In the genomic region with DNA sequence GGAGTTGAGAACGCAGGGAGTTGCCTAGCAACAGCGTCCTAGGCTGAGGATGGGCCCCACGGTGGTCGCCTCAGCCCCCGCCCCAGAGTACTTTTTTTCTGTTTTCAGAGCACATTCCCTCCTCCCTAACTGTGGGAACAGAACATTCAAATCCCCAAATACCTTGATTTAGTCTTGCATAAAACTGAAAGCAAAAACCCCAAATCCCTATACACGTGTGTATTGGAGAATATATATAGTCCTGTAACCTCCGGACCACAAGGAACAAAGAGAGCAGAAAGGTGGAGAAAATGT, we compare ENCODE assay signal across 8 cellular contexts. TPM values are rescaled to one million over a fixed set of nuclear protein-coding genes. Genes with fewer than 3 reads are reported as not detected.
A peak's percentile ranks its signal among the peaks of the same experiment; 100 is the strongest.
DNase-seq lines count a peak whose midpoint lies in the region; ATAC-seq, FAIRE-seq and TF ChIP-seq lines count a peak whose summit lies in the region.

No MANE protein-coding gene starts in this region.

- BruUV-seq in Calu3 (replicated peaks; lab: Mats Ljungman, UMichigan) (TSS peak; percentile 73), OCI-LY7 (replicated peaks; lab: Mats Ljungman, UMichigan) (no TSS peak), endothelial cell of umbilical vein (replicated peaks; lab: Mats Ljungman, UMichigan) (TSS peak; percentile 67)

- peak overlapping the region; percentile 68 for H3K4me3 Mint-ChIP-seq in Calu3 (ENCODE audit: low read depth, unreplicated experiment)

- TF ChIP-seq CTCF in Calu3 (IDR thresholded peaks at IDR 0.05; ENCODE audit: unreplicated experiment), result no peak
- no peak for TF ChIP-seq CTCF in OCI-LY7 (conservative IDR thresholded peaks at IDR 0.05; ENCODE audit: low read length)
- no peak for TF ChIP-seq CTCF in endothelial cell of umbilical vein (IDR thresholded peaks at IDR 0.05; ENCODE audit: extremely low read depth in 1 of 2, insufficient read depth in 1 of 2, low read depth in 1 of 2, low read length in 2 of 2)
- TF ChIP-seq CTCF in ovary (IDR thresholded peaks at IDR 0.05), result no peak

- no peak for TF ChIP-seq EP300 in ovary (IDR thresholded peaks at IDR 0.05)

- no peaks in the 10 kb centered on the region for H3K9me1 ChIP-seq in endothelial cell of umbilical vein (replicated peaks; ENCODE audit: control insufficient read depth, extremely low read depth, insufficient read depth, low read length)

- peak overlapping the region; percentile 45 for H3K27ac Mint-ChIP-seq in Calu3 (ENCODE audit: unreplicated experiment)

- H3K4me1 ChIP-seq in OCI-LY7 (ENCODE audit: insufficient read depth, low read length, poor library complexity, severe bottlenecking) (peaks cover 35% of the 10 kb centered on the region), endothelial cell of umbilical vein (ENCODE audit: control insufficient read depth, extremely low read depth, insufficient read depth, low read length) (peaks cover 26% of the 10 kb centered on the region), ovary (ENCODE audit: insufficient read depth) (peaks cover 9% of the 10 kb centered on the region)

- DNase-seq in Calu3 (no peak), OCI-LY7 (ENCODE audit: low spot score) (no peak), endothelial cell of umbilical vein (ENCODE audit: low read depth, low spot score) (no peak), ovary (no peak), posterior cingulate gyrus (no peak), NCI-H1417 (lab: John Stamatoyannopoulos, UW) (no peak)

- no peaks in the 10 kb centered on the region for H3K9me2 ChIP-seq in OCI-LY7 (ENCODE audit: insufficient read depth, low read length)

- H3K27ac ChIP-seq in OCI-LY7 (ENCODE audit: low read depth, low read length, poor library complexity, severe bottlenecking) (no peak overlapping the region), endothelial cell of umbilical vein (ENCODE audit: insufficient read depth, low read depth, low read length) (peak overlapping the region; percentile 83), ovary (peak overlapping the region; percentile 89 to 99)

- POLR2A ChIA-PET in OCI-LY7 (lab: Charles Lee), result no interaction called here
- POLR2A ChIA-PET in endothelial cell of umbilical vein (lab: Charles Lee), result no interaction called here

- peaks cover 44% of the 10 kb centered on the region for H3K79me2 ChIP-seq in OCI-LY7 (ENCODE audit: insufficient read depth, low read depth, low read length)
- peaks cover 43% of the 10 kb centered on the region for H3K79me2 ChIP-seq in endothelial cell of umbilical vein (ENCODE audit: control insufficient read depth, insufficient read depth, low read length)

- H3K4me3 ChIP-seq in OCI-LY7 (ENCODE audit: low read depth, low read length, poor library complexity, severe bottlenecking), result peak overlapping the region; percentile 81
- H3K4me3 ChIP-seq in endothelial cell of umbilical vein (replicated peaks in 1 of 3; ENCODE audit: insufficient read depth in 1 of 3, low read depth in 1 of 3, low read length in 3 of 3), result peak overlapping the region; percentile 70 to 80 (median 77)
- peak overlapping the region; percentile 94 for H3K4me3 ChIP-seq in ovary

- dilution Hi-C loops in endothelial cell of umbilical vein (cut with MboI; ENCODE audit: extremely low pct_ligation_motif_present, low sequenced_read_pairs), result no loop called here

- peaks cover 32% of the 10 kb centered on the region for H3K4me1 Mint-ChIP-seq in Calu3 (ENCODE audit: low read depth, unreplicated experiment)

- H3K27me3 ChIP-seq in endothelial cell of umbilical vein (ENCODE audit: control insufficient read depth in 2 of 2, insufficient read depth in 2 of 2, low read length in 2 of 2), result peaks cover 0 to 2% of the 10 kb centered on the region in 2 experiments
- no peaks in the 10 kb centered on the region for H3K27me3 ChIP-seq in ovary

- H3K9me3 Mint-ChIP-seq in Calu3 (ENCODE audit: low read depth, unreplicated experiment), result no peaks in the 10 kb centered on the region

- ATAC-seq in HG02885 (IDR thresholded peaks at IDR 0.05; ENCODE audit: poor library complexity, unreplicated experiment), result no peak
- ATAC-seq in HG03135 (IDR thresholded peaks at IDR 0.05; ENCODE audit: unreplicated experiment), result no peak

- intact Hi-C loops in Calu3 (cut with micrococcal nuclease; ENCODE audit: unreplicated experiment), result no loop called here
- intact Hi-C loops in OCI-LY7 (cut with micrococcal nuclease; ENCODE audit: unreplicated experiment), result no loop called here
- intact Hi-C loops in endothelial cell of umbilical vein (cut with micrococcal nuclease), result loop anchor here (2.0 kb wide), 1 partner anchor 29 kb away; a partner anchor contains a TSS
- intact Hi-C loops in ovary (cut with DNase I), result loop anchor here in 2 of 4 donors (5.0 to 10.0 kb wide), 2 partner anchors 105 to 198 kb away; a partner anchor contains a TSS
- intact Hi-C loops in posterior cingulate gyrus (cut with DNase I), result no loop called here

- peak overlapping the region; percentile 65; the same call in 1 of the 2 replicates for H2AFZ ChIP-seq in OCI-LY7 (ENCODE audit: low read length)
- H2AFZ ChIP-seq in endothelial cell of umbilical vein (ENCODE audit: low read depth, low read length), result peak overlapping the region; percentile 83

- H3K4me2 ChIP-seq in OCI-LY7 (ENCODE audit: low read length) (peak overlapping the region; percentile 62), endothelial cell of umbilical vein (ENCODE audit: insufficient read depth, low read length) (peak overlapping the region; percentile 89)

- H3K36me3 ChIP-seq in OCI-LY7 (ENCODE audit: insufficient read depth, low read length) (peaks cover 8% of the 10 kb centered on the region; the same call in 1 of the 2 replicates), endothelial cell of umbilical vein (ENCODE audit: control insufficient read depth in 2 of 2, extremely low read depth in 1 of 2, insufficient read depth in 2 of 2, low read length in 2 of 2) (no peaks in the 10 kb centered on the region), ovary (no peaks in the 10 kb centered on the region)

- H3K27me3 Mint-ChIP-seq in Calu3 (ENCODE audit: unreplicated experiment), result no peaks in the 10 kb centered on the region

- H4K20me1 ChIP-seq in OCI-LY7 (ENCODE audit: insufficient read depth, low read length), result peaks cover 30% of the 10 kb centered on the region
- peaks cover 7% of the 10 kb centered on the region for H4K20me1 ChIP-seq in endothelial cell of umbilical vein (replicated peaks; ENCODE audit: control insufficient read depth, extremely low read depth, insufficient read depth, low read length)

- H3K36me3 Mint-ChIP-seq in Calu3 (ENCODE audit: insufficient read depth, unreplicated experiment), result peaks cover 26% of the 10 kb centered on the region

- 0% methylated on average over 7 of the region's 7 CpGs for WGBS in ovary, 3 donors

- no peak for FAIRE-seq in endothelial cell of umbilical vein (lab: Jason Lieb, UNC)

- no peaks in the 10 kb centered on the region for H3K9me3 ChIP-seq in OCI-LY7 (ENCODE audit: low read length)
- no peaks in the 10 kb centered on the region for H3K9me3 ChIP-seq in endothelial cell of umbilical vein (replicated peaks; ENCODE audit: control insufficient read depth, insufficient read depth, low read length)
- no peaks in the 10 kb centered on the region for H3K9me3 ChIP-seq in ovary

- peak overlapping the region; percentile 92 for H3K9ac ChIP-seq in endothelial cell of umbilical vein (replicated peaks; ENCODE audit: extremely low read depth, insufficient read depth, low read length)

- TF ChIP-seq POLR2A in endothelial cell of umbilical vein (IDR thresholded peaks at IDR 0.05; ENCODE audit: low read depth, low read length) (no peak), ovary (IDR thresholded peaks at IDR 0.05) (no peak)

- CTCF ChIA-PET in Calu3 (lab: Charles Lee) (no interaction called here), OCI-LY7 (lab: Charles Lee; ENCODE audit: unreplicated experiment) (no interaction called here), endothelial cell of umbilical vein (lab: Charles Lee) (no interaction called here)

TF ChIP-seq in endothelial cell of umbilical vein, 7 proteins besides CTCF, POLR2A, EP300 and RAD21:
- TF ChIP-seq JUN (IDR thresholded peaks at IDR 0.05; ENCODE audit: borderline replicate concordance, insufficient read depth, insufficient read length, low read depth), result no peak
- no peak for TF ChIP-seq EZH2 (IDR thresholded peaks at IDR 0.05; ENCODE audit: borderline replicate concordance, low read depth, low read length, severe bottlenecking)
TF ChIP-seq in endothelial cell of umbilical vein: peak in this region for 0.

RNA-seq across cellular contexts. Expression of a gene that starts 0.3 kb away (rescaled TPM):
- total RNA-seq in Calu3 (2022) (31.7 and 34.4 TPM in 2 replicates), OCI-LY7 (2022) (29.1 and 33.7 TPM in 2 replicates), endothelial cell of umbilical vein (34.2 and 39.5 TPM in 2 replicates), ovary (10 to 100 TPM; 27.6 to 51.1 (median 37.4) TPM)
- total RNA-seq in OCI-LY7 (2014; rRNA removed; shearing (Covaris generic)), result 21.8 and 23.4 TPM in 2 replicates
- polyA plus RNA-seq in endothelial cell of umbilical vein (30.3 and 32.0 TPM in 2 replicates), ovary (10 to 100 TPM; 27.9 to 35.6 TPM)
- 25.3 and 27.6 TPM in 2 replicates for polyA plus RNA-seq in endothelial cell of umbilical vein (2011; cell fraction: cytosol; rRNA removed)
- 51.1 and 53.2 TPM in 2 replicates for polyA plus RNA-seq in endothelial cell of umbilical vein (2011; cell fraction: nucleus; rRNA removed)
- 22.0 and 24.7 TPM in 2 replicates for polyA plus RNA-seq in endothelial cell of umbilical vein (2012)
- polyA minus RNA-seq in endothelial cell of umbilical vein, result 32.2 and 35.6 TPM in 2 replicates
- 23.7 TPM for polyA minus RNA-seq in endothelial cell of umbilical vein (2011; cell fraction: cytosol; rRNA and poly(A)+ RNA removed)
- polyA minus RNA-seq in endothelial cell of umbilical vein (2011; cell fraction: nucleus; rRNA and poly(A)+ RNA removed), result 20.1 and 20.6 TPM in 2 replicates

RNA-seq across cellular contexts. Expression of a gene that starts 28.1 kb away (rescaled TPM):
- 13.3 and 13.6 TPM in 2 replicates for total RNA-seq in Calu3 (2022)
- 23.0 and 34.7 TPM in 2 replicates for total RNA-seq in OCI-LY7 (2014; rRNA removed; shearing (Covaris generic))
- total RNA-seq in OCI-LY7 (2022), result 64.2 and 71.6 TPM in 2 replicates
- 33.1 and 36.6 TPM in 2 replicates for total RNA-seq in endothelial cell of umbilical vein
- polyA plus RNA-seq in endothelial cell of umbilical vein, result 38.3 and 43.9 TPM in 2 replicates
- 34.1 and 37.7 TPM in 2 replicates for polyA plus RNA-seq in endothelial cell of umbilical vein (2011; cell fraction: cytosol; rRNA removed)
- polyA plus RNA-seq in endothelial cell of umbilical vein (2011; cell fraction: nucleus; rRNA removed), result 38.1 and 44.2 TPM in 2 replicates
- 18.3 and 22.6 TPM in 2 replicates for polyA plus RNA-seq in endothelial cell of umbilical vein (2012)
- polyA minus RNA-seq in endothelial cell of umbilical vein, result 22.8 and 25.0 TPM in 2 replicates
- not detected for polyA minus RNA-seq in endothelial cell of umbilical vein (2011; cell fraction: cytosol; rRNA and poly(A)+ RNA removed)
- polyA minus RNA-seq in endothelial cell of umbilical vein (2011; cell fraction: nucleus; rRNA and poly(A)+ RNA removed), result 9.6 and 9.7 TPM in 2 replicates
- 10 to 100 TPM; 14.4 to 28.0 (median 21.3) TPM for total RNA-seq in ovary
- polyA plus RNA-seq in ovary, result 10 to 100 TPM; 21.6 to 35.7 TPM
